Comparison of ENCODE assay signal across 8 cellular contexts in genomic region chr1:15152318-15153183, GRCh38. TPM values are rescaled to one million over a fixed set of nuclear protein-coding genes. Genes with fewer than 3 reads are reported as not detected.
DNase-seq lines count a peak whose midpoint lies in the region; ATAC-seq and TF ChIP-seq lines count a peak whose summit lies in the region.

No MANE protein-coding gene starts in this region.

- intact Hi-C loops in Right ventricle myocardium superior (cut with DNase I) = loop anchor here (2.0 to 10.0 kb wide), 2 partner anchors 122 to 152 kb away; no protein-coding TSS in a partner anchor

- no peaks in the 10 kb centered on the region for H3K9me2 ChIP-seq in GM23248 (ENCODE audit: insufficient read depth)

- DNase-seq in AG09309 (ENCODE audit: low read depth) (peak; percentile 49), GM23248 (peak; percentile 94), NCI-H510A (lab: John Stamatoyannopoulos, UW) (peak; percentile 91), amniotic epithelial cell (ENCODE audit: low read depth) (peak; percentile 85), Right ventricle myocardium superior (peak; percentile 87)
- DNase-seq in activated effector memory CD4-positive, alpha-beta T cell treated with anti-CD3 and anti-CD28 coated beads, Interleukin-2, amount 50 U/mL, for 16 hours = no peak

- H3F3A ChIP-seq in GM23248 (ENCODE audit: insufficient read depth) = no peaks in the 10 kb centered on the region

- H3K27ac ChIP-seq in GM23248 = no peak overlapping the region

- H3K9me3 ChIP-seq in GM23248 (ENCODE audit: low read depth) = no peaks in the 10 kb centered on the region
- H3K9me3 ChIP-seq in neuron (ENCODE audit: low read length) = no peaks in the 10 kb centered on the region

- no peaks in the 10 kb centered on the region for H4K20me1 ChIP-seq in GM23248 (ENCODE audit: insufficient read depth)

- H2AFZ ChIP-seq in GM23248 (peak overlapping the region; percentile 80), neuron (ENCODE audit: low read depth, low read length) (peak overlapping the region; percentile 94)

- peak; percentile 82 for TF ChIP-seq CTCF in AG09309 (IDR thresholded peaks at IDR 0.05; ENCODE audit: control insufficient read depth, insufficient read depth, low read depth, low read length, missing control alignments)

- H3K79me2 ChIP-seq in GM23248 (ENCODE audit: insufficient read depth) = no peaks in the 10 kb centered on the region

- H3K9ac ChIP-seq in GM23248 = peak overlapping the region; percentile 58

- no peaks in the 10 kb centered on the region for H3K4me1 ChIP-seq in GM23248 (ENCODE audit: insufficient read depth)
- peaks cover 8% of the 10 kb centered on the region for H3K4me1 ChIP-seq in neuron (ENCODE audit: insufficient read depth, low read length)

- H3K4me3 ChIP-seq in AG09309 (ENCODE audit: control insufficient read depth, low read depth, low read length) = peak overlapping the region; percentile 57
- H3K4me3 ChIP-seq in GM23248 = peak overlapping the region; percentile 75
- H3K4me3 ChIP-seq in neuron (ENCODE audit: low read length) = peak overlapping the region; percentile 64

- in situ Hi-C loops in GM23248 (cut with MboI) = no loop called here

- H3K27me3 ChIP-seq in GM23248 (replicated peaks; ENCODE audit: insufficient read depth) (peaks cover 19% of the 10 kb centered on the region), neuron (ENCODE audit: insufficient read depth, low read length) (no peaks in the 10 kb centered on the region)

- ATAC-seq in Right ventricle myocardium superior (ENCODE audit: poor library complexity) (peak; percentile 69), HG03521 (IDR thresholded peaks at IDR 0.05; ENCODE audit: unreplicated experiment) (no peak)

- peak overlapping the region; percentile 85 for H3K4me2 ChIP-seq in GM23248 (ENCODE audit: unreplicated experiment)

- H3K36me3 ChIP-seq in GM23248 (ENCODE audit: low read depth) = no peaks in the 10 kb centered on the region
- no peaks in the 10 kb centered on the region for H3K36me3 ChIP-seq in neuron (ENCODE audit: insufficient read depth, low read length)

- WGBS in GM23248 (ENCODE audit: low coverage in 1 of 2, low lambda C conversion rate in 2 of 2, missing lambda C conversion rate in 2 of 2), 2 experiments = 1% methylated on average over 59 to 61 of the region's 61 CpGs

RNA-seq across cellular contexts. Expression of gene TMEM51, which starts 1.0 kb away (rescaled TPM):
- 0.38 and 0.54 TPM in 2 replicates for total RNA-seq in GM23248 (2014; rRNA removed; shearing (Covaris generic))
- 0.55 and 0.62 TPM in 2 replicates for polyA plus RNA-seq in GM23248 (2016; fragmentation: Nextera tagmentation; extraction: Ambion mirVana)
- total RNA-seq in Right ventricle myocardium superior = 3.4 TPM
